8 cellular contexts compared by ENCODE assay signal in the genomic region with DNA sequence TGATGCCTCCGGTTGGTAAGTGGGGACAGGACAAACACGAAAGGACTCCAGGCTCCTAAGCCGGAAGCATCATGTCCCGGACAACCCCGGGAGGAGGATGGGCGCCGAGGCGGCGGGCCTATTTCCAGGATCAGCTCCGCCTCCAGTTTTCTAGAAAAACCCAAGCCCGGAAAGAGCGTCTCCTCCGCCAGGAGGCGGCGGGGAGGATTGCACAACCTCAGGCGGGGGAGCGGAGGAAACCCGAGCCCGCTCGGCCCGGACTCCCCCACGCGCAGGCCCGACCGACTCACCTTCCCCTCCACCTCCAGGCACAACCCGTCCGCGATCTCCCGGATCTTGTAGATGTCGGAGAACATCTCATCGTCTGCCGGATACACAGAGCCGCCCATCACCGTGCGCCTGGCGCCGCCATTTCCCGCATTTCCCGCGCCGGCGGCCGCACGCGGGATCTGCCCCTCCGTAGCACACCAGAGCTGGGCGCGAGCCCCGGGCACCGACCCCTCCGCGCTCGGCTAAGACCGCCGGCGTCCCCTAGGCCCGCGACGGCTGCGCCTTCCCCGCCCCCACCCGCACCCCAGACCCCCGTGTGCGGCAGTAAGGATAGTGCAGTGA. TPM values are rescaled to one million over a fixed set of nuclear protein-coding genes. Genes with fewer than 3 reads are reported as not detected.
A peak's percentile ranks its signal among the peaks of the same experiment; 100 is the strongest.
DNase-seq lines count a peak whose midpoint lies in the region; ATAC-seq and TF ChIP-seq lines count a peak whose summit lies in the region.

No MANE protein-coding gene starts in this region.

- peaks cover 34 to 59% of the 10 kb centered on the region in 2 donors for H3K4me1 ChIP-seq in left lung

- peak overlapping the region; percentile 100 for H3K27ac ChIP-seq in left lung

- H3K4me3 ChIP-seq in AG09309 (ENCODE audit: control insufficient read depth, low read depth, low read length) (peak overlapping the region; percentile 61), left lung (peak overlapping the region; percentile 85 to 95)

- H3K36me3 ChIP-seq in left lung = peaks cover 0 to 60% of the 10 kb centered on the region in 2 donors

- DNase-seq in AG09309 (ENCODE audit: low read depth) = peak; percentile 81
- peak; percentile 33 for DNase-seq in NCI-H446 treated with DMSO at 0.1 percent for 48 hours (lab: John Stamatoyannopoulos, UW)
- DNase-seq in activated CD4-positive, alpha-beta T cell treated with anti-CD3 and anti-CD28 coated beads, Interleukin-2, amount 50 U/mL, for 24 hours (ENCODE audit: low read depth in 1 of 2, low spot score in 1 of 2) = peak; percentile 66 to 70
- DNase-seq in cortex of kidney (lab: John Stamatoyannopoulos, UW) = peak; percentile 66
- DNase-seq in left lung = peak; percentile 93 to 96
- DNase-seq in stimulated activated CD4-positive, alpha-beta T cell treated with anti-CD3 and anti-CD28 coated beads, Interleukin-2, amount 100 ng/mL, for 24 hours = peak; percentile 78 to 80

- ATAC-seq in GM18867 (IDR thresholded peaks at IDR 0.05; ENCODE audit: unreplicated experiment) (peak; percentile 37), HG03108 (IDR thresholded peaks at IDR 0.05; ENCODE audit: unreplicated experiment) (peak; percentile 23), left lung (peak; percentile 67)

- TF ChIP-seq CTCF in AG09309 (IDR thresholded peaks at IDR 0.05; ENCODE audit: control insufficient read depth, insufficient read depth, low read depth, low read length, missing control alignments) (peak; percentile 57), left lung (IDR thresholded peaks at IDR 0.05) (peak; percentile 37 to 68)

- no peaks in the 10 kb centered on the region for H3K27me3 ChIP-seq in left lung

- intact Hi-C loops in left lung (cut with DNase I) = no loop called here

- H3K9me3 ChIP-seq in left lung = no peaks in the 10 kb centered on the region

RNA-seq across cellular contexts. Expression of a gene that starts 0.5 kb away (rescaled TPM):
- 1,000 to 10,000 TPM; 3,460 to 5,041 TPM for total RNA-seq in left lung

Comparison
In these comparisons a context has a peak if more than half of its experiments do, and no peak if none do; other contexts are left out.
1. Peak in every context shown above with its lines: DNase-seq, ATAC-seq, H3K4me3 ChIP-seq and H3K27ac ChIP-seq.
2. DNase-seq: peak in every context shown above with its lines; median percentile 94 in left lung; 81 in AG09309; 79 in stimulated activated CD4-positive, alpha-beta T cell treated with anti-CD3 and anti-CD28 coated beads, Interleukin-2, amount 100 ng/mL, for 24 hours; 68 in activated CD4-positive, alpha-beta T cell treated with anti-CD3 and anti-CD28 coated beads, Interleukin-2, amount 50 U/mL, for 24 hours; 66 in cortex of kidney; 33 in NCI-H446 treated with DMSO at 0.1 percent for 48 hours.